In the genomic region with DNA sequence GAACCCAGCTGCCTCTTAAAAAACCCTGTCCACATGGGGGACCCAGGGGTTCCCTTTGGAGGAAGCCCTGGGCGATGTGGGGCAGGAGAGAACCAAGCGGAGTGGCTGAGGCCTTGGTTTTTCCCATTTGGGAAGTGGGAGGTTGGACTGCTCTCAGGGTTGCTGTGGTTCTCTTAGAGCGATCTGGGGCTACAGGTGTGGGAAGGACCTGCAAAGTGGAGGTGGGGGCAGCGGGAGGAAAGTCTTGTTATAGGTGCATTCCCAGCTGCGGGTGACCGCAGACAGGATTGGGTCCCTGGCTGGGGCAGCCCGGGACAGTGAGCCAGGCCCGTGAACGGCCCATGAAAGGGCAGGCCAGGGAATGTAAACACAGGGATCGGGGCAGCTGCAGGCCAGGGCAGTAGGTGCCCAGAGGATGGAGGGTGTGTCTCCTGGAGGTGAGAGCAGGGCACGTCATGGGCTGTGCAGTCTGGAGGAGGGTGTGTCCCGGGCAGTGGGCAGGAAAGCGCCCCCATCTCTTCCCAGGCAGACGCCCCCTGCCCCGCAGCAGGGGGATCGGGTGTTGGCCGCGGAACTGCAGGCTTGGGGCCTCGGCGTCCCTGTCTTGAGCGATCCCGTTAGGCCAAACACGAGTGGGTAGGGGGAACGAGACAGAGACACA, we compare ENCODE assay signal across 1 cellular context.
A peak's percentile ranks its signal among the peaks of the same experiment; 100 is the strongest.
TF ChIP-seq lines count a peak whose summit lies in the region.

No MANE protein-coding gene starts in this region.

TF ChIP-seq in HEK293, 187 proteins besides CTCF, POLR2A, EP300 and RAD21 (continued from another document):
- TF ChIP-seq, protein P1, sequence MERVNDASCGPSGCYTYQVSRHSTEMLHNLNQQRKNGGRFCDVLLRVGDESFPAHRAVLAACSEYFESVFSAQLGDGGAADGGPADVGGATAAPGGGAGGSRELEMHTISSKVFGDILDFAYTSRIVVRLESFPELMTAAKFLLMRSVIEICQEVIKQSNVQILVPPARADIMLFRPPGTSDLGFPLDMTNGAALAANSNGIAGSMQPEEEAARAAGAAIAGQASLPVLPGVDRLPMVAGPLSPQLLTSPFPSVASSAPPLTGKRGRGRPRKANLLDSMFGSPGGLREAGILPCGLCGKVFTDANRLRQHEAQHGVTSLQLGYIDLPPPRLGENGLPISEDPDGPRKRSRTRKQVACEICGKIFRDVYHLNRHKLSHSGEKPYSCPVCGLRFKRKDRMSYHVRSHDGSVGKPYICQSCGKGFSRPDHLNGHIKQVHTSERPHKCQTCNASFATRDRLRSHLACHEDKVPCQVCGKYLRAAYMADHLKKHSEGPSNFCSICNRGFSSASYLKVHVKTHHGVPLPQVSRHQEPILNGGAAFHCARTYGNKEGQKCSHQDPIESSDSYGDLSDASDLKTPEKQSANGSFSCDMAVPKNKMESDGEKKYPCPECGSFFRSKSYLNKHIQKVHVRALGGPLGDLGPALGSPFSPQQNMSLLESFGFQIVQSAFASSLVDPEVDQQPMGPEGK (tag by site-specific recombination; IDR thresholded peaks at IDR 0.05), result peak; percentile 18; the same call in 1 of the 2 replicates
- TF ChIP-seq ZFP37 (tag by site-specific recombination; IDR thresholded peaks at IDR 0.05), result 0 out of 2 replicates have a peak, but pooled peaks have one; percentile 12
- TF ChIP-seq, protein P2, sequence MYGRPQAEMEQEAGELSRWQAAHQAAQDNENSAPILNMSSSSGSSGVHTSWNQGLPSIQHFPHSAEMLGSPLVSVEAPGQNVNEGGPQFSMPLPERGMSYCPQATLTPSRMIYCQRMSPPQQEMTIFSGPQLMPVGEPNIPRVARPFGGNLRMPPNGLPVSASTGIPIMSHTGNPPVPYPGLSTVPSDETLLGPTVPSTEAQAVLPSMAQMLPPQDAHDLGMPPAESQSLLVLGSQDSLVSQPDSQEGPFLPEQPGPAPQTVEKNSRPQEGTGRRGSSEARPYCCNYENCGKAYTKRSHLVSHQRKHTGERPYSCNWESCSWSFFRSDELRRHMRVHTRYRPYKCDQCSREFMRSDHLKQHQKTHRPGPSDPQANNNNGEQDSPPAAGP (tag by site-specific recombination; IDR thresholded peaks at IDR 0.05), result peak; percentile 56
- TF ChIP-seq ZNF521 (tag by site-specific recombination; IDR thresholded peaks at IDR 0.05), result no peak
- TF ChIP-seq EGR2 (tag by site-specific recombination; IDR thresholded peaks at IDR 0.05; ENCODE audit: low read depth), result peak; percentile 61
- TF ChIP-seq SP3 (tag by site-specific recombination; IDR thresholded peaks at IDR 0.05), result peak; percentile 0; the same call in 1 of the 2 replicates
- peak; percentile 100 for TF ChIP-seq ZNF121 (tag by site-specific recombination; IDR thresholded peaks at IDR 0.05)
- peak; percentile 66 for TF ChIP-seq ZFHX2 (tag by site-specific recombination; conservative IDR thresholded peaks at IDR 0.05)
- TF ChIP-seq SCRT2 (tag by site-specific recombination; IDR thresholded peaks at IDR 0.05), result peak; percentile 92
- peak; percentile 84 for TF ChIP-seq KLF9 (tag by site-specific recombination; IDR thresholded peaks at IDR 0.05; ENCODE audit: low read depth)
- TF ChIP-seq HOXA7 (CRISPR knock-in tag; IDR thresholded peaks at IDR 0.05; ENCODE audit: borderline replicate concordance), result no peak
TF ChIP-seq in HEK293: peak in this region for 17.
